16 cellular contexts compared by ENCODE assay signal in the genomic region with DNA sequence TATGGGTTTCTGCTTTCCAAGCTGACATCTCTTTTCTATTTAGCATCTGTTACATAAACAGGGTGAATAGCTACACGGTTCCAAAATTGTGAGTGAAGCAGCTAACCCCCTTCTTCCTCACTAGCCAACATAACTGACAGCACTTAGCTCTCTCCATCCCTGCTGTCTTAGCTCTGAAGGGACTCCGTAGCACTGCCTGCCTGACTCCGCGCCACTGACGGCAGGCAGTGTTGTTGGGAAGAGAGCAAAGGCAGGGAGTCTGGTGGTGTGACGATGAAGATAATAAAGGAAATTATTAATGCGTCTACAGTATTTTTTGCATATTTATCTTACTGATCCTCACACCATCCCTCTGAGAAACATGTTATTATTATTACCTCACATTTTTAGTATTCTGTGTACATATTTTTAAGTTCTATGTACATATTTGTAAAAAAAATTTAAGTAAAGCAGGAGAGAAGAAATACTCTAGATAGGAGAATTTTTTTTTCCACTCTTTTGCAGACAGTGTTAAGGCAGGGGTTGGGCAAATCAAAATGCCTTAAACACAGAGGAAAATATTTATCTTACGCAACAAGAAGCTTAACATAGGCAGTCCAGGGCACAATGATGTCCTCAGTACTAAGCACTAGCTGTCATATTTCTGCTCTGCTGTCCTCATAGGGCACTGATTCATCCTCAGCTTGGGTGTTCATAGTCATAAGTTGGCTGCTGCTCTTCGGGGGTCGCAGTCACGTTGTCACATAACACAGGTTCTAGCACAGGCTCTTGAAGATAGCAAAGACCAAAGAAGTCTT.
DNase-seq lines count a peak whose midpoint lies in the region; ATAC-seq and TF ChIP-seq lines count a peak whose summit lies in the region.
"Had no signal": no experiment of that assay in that cellular context is flagged by ENCODE, and none has a peak within 500 bp of the region (broad histone marks: within the 10 kb centered on the region; RNA-seq: fewer than 3 reads in every experiment).

No MANE protein-coding gene starts in this region.

- DNase-seq in cardiac muscle cell (ENCODE audit: low read depth in 1 of 2, low spot score in 1 of 2) (peak; percentile 25 to 64), left ventricle myocardium inferior (no peak), coronary artery (ENCODE audit: low spot score) (no peak), hepatocyte (ENCODE audit: low spot score) (peak; percentile 20), superior temporal gyrus (ENCODE audit: extremely low spot score) (peak; percentile 48), NCI-H1436 treated with DMSO at 0.1 percent for 48 hours (lab: John Stamatoyannopoulos, UW) (no peak), NAMALWA (ENCODE audit: low spot score) (no peak)
- DNase-seq: activated CD4-positive, alpha-beta T cell treated with anti-CD3 and anti-CD28 coated beads, Interleukin-2, amount 50 U/mL, for 4 hours; activated T-cell treated with anti-CD3 and anti-CD28 coated beads, Interleukin-2, amount 50 U/mL, for 1 hour; NCI-H1417; occipital lobe; stimulated activated naive CD8-positive, alpha-beta T cell treated with anti-CD3 and anti-CD28 coated beads, Interleukin-15, amount 100 ng/mL, for 72 hours had no signal

- no peaks in the 10 kb centered on the region for H3K79me2 ChIP-seq in hepatocyte

- 67% methylated on average over 11 of the region's 11 CpGs for WGBS in hepatocyte (ENCODE audit: low lambda C conversion rate, missing lambda C conversion rate)

- peak overlapping the region; percentile 17 for H3K4me2 ChIP-seq in hepatocyte
- H3K4me2 ChIP-seq: SK-N-SH had no signal

- H3K27ac ChIP-seq in cardiac muscle cell, result no peak overlapping the region
- no peak overlapping the region for H3K27ac ChIP-seq in left ventricle myocardium inferior (replicated peaks)
- no peak overlapping the region for H3K27ac ChIP-seq in coronary artery
- no peak overlapping the region for H3K27ac ChIP-seq in hepatocyte

- ATAC-seq in GM21825 (IDR thresholded peaks at IDR 0.05; ENCODE audit: unreplicated experiment), result no peak
- ATAC-seq: activated naive CD4-positive, alpha-beta T cell treated with anti-CD3 and anti-CD28 coated beads, Interleukin-2, amount 50 U/mL, for 72 hours; mucosa of descending colon; stimulated activated naive CD8-positive, alpha-beta T cell treated with anti-CD3 and anti-CD28 coated beads, Interleukin-15, amount 100 ng/mL, for 72 hours had no signal

- no peaks in the 10 kb centered on the region for H3K36me3 ChIP-seq in cardiac muscle cell
- H3K36me3 ChIP-seq in left ventricle myocardium inferior, result no peaks in the 10 kb centered on the region
- no peaks in the 10 kb centered on the region for H3K36me3 ChIP-seq in hepatocyte (replicated peaks; ENCODE audit: insufficient read depth, low read depth)

- peaks cover 11% of the 10 kb centered on the region for H3K4me1 ChIP-seq in cardiac muscle cell (ENCODE audit: low read depth)
- H3K4me1 ChIP-seq in left ventricle myocardium inferior, result no peaks in the 10 kb centered on the region
- H3K4me1 ChIP-seq in hepatocyte (ENCODE audit: insufficient read depth), result peaks cover 10% of the 10 kb centered on the region

- intact Hi-C loops in left ventricle myocardium inferior (cut with micrococcal nuclease), result loop anchor here (5.0 kb wide), 1 partner anchor 1084 kb away; no protein-coding TSS in a partner anchor

- H3K27me3 ChIP-seq in cardiac muscle cell (no peaks in the 10 kb centered on the region), left ventricle myocardium inferior (ENCODE audit: low read depth) (peaks cover 65% of the 10 kb centered on the region), hepatocyte (no peaks in the 10 kb centered on the region)

- H3K4me3 ChIP-seq in cardiac muscle cell, result no peak overlapping the region
- H3K4me3 ChIP-seq in left ventricle myocardium inferior, result no peak overlapping the region
- peak overlapping the region; percentile 14 for H3K4me3 ChIP-seq in coronary artery
- H3K4me3 ChIP-seq in hepatocyte, result no peak overlapping the region
- H3K4me3 ChIP-seq: mucosa of descending colon had no signal

- H4K20me1 ChIP-seq in hepatocyte (ENCODE audit: insufficient read depth, poor library complexity, severe bottlenecking), result no peaks in the 10 kb centered on the region

- no peak for TF ChIP-seq CTCF in cardiac muscle cell (IDR thresholded peaks at IDR 0.05; ENCODE audit: low read depth, low read length)
- no peak for TF ChIP-seq CTCF in left ventricle myocardium inferior (IDR thresholded peaks at IDR 0.05; ENCODE audit: borderline replicate concordance)
- TF ChIP-seq CTCF in coronary artery (IDR thresholded peaks at IDR 0.05), result no peak
- no peak for TF ChIP-seq CTCF in hepatocyte (IDR thresholded peaks at IDR 0.05; ENCODE audit: poor library complexity)

- H3K9me2 ChIP-seq in hepatocyte (replicated peaks; ENCODE audit: insufficient read depth), result no peaks in the 10 kb centered on the region
- H3K9me2 ChIP-seq: SK-N-SH had no signal

- H2AFZ ChIP-seq in hepatocyte, result no peak overlapping the region

- H3K9me3 ChIP-seq in cardiac muscle cell (ENCODE audit: low read depth), result no peaks in the 10 kb centered on the region
- no peaks in the 10 kb centered on the region for H3K9me3 ChIP-seq in left ventricle myocardium inferior (replicated peaks)
- no peaks in the 10 kb centered on the region for H3K9me3 ChIP-seq in hepatocyte (ENCODE audit: low read depth)
- H3K9me3 ChIP-seq: mucosa of descending colon, SK-N-SH had no signal

Comparison
In these comparisons a context has a peak if more than half of its experiments do, and no peak if none do; other contexts are left out.
1. DNase-seq: peak in cardiac muscle cell (2 of 2), hepatocyte (single experiment) and superior temporal gyrus (single experiment); none in left ventricle myocardium inferior (single experiment), coronary artery (single experiment), NCI-H1436 treated with DMSO at 0.1 percent for 48 hours (single experiment) and NAMALWA (single experiment).